ENCODE assay signal across 19 cellular contexts in the genomic region with DNA sequence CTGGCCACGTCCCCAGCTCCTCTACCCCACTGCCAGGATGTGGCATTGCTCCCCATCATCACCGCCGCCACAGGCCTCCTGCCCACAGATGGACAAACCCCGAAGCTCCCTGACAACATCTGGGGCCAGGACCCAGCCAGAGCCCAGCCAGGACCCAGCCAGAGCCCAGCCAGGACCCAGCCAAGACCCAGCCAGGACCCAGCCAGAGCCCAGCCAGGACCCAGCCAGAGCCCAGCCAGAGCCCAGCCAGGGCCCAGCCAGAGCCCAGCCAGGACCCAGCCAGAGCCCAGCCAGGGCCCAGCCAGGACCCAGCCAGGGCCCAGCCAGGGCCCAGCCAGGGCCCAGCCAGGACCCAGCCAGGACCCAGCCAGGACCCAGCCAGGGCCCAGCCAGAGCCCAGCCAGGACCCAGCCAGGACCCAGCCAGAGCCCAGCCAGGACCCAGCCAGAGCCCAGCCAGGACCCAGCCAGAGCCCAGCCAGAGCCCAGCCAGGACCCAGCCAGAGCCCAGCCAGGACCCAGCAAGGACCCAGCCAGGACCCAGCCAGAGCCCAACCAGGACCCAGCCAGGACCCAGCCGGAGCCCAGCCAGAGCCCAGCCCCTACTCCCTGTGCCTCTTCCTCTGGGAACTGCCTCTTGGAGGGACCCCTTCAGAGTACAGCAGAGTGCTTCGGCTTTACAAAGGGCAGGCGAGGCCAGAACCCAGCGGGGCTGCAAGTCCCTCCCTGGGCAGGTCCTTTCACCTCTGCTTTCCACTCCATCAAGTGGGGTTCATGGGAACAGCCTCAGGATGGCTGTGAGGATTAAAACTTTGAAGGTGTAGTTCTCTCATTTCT. TPM values are rescaled to one million over a fixed set of nuclear protein-coding genes. Genes with fewer than 3 reads are reported as not detected.
DNase-seq lines count a peak whose midpoint lies in the region; ATAC-seq and TF ChIP-seq lines count a peak whose summit lies in the region.
"Had no signal": no experiment of that assay in that cellular context is flagged by ENCODE, and none has a peak within 500 bp of the region (broad histone marks: within the 10 kb centered on the region; RNA-seq: fewer than 3 reads in every experiment).

No MANE protein-coding gene starts in this region.

- WGBS in suprapubic skin = 75% methylated on average over 5 of the region's 8 CpGs

- TF ChIP-seq POLR2A in suprapubic skin (IDR thresholded peaks at IDR 0.05) = no peak

- no peaks in the 10 kb centered on the region for H3K27me3 Mint-ChIP-seq in activated T-cell treated with anti-CD3 and anti-CD28 coated beads, Interleukin-2, amount 50 U/mL, for 24 hours

- DNase-seq in activated T-cell treated with anti-CD3 and anti-CD28 coated beads, Interleukin-2, amount 50 U/mL, for 24 hours = peak; percentile 13
- DNase-seq in activated T-cell treated with anti-CD3 and anti-CD28 coated beads for 4 hours (no peak), RWPE2 (ENCODE audit: low spot score) (peak; percentile 40), left lung (peak; percentile 20 to 78), suprapubic skin (ENCODE audit: low spot score in 2 of 2) (peak; percentile 47 to 76), HPDE6-E6E7 (ENCODE audit: extremely low spot score) (no peak)
- no peak for DNase-seq in activated CD4-positive, CD25-positive, alpha-beta regulatory T cell treated with anti-CD3 and anti-CD28 coated beads, Interleukin-2, amount 50 U/mL, for 72 hours
- DNase-seq: C1 segment of cervical spinal cord, DMS153, EL, GM23248, MG63, NCI-H1105, NCI-H187 treated with DMSO at 0.1 percent for 48 hours, NCI-H2171, NCI-H510A, NCI-H82, SHP77 had no signal

- H3K27ac ChIP-seq in RWPE2 (ENCODE audit: poor library complexity, severe bottlenecking) (no peak overlapping the region), left lung (no peak overlapping the region), suprapubic skin (no peak overlapping the region)
- H3K27ac ChIP-seq: GM23248 had no signal

- no peaks in the 10 kb centered on the region for H3K4me1 Mint-ChIP-seq in activated T-cell treated with anti-CD3 and anti-CD28 coated beads, Interleukin-2, amount 50 U/mL, for 24 hours (ENCODE audit: low read depth)

- TF ChIP-seq EP300 in suprapubic skin (IDR thresholded peaks at IDR 0.05) = no peak

- no peaks in the 10 kb centered on the region for H3K4me1 ChIP-seq in RWPE2 (ENCODE audit: insufficient read depth, poor library complexity, severe bottlenecking)
- no peaks in the 10 kb centered on the region for H3K4me1 ChIP-seq in left lung
- no peaks in the 10 kb centered on the region for H3K4me1 ChIP-seq in suprapubic skin

- H3K36me3 ChIP-seq in RWPE2 (ENCODE audit: low read depth) = no peaks in the 10 kb centered on the region
- no peaks in the 10 kb centered on the region for H3K36me3 ChIP-seq in left lung
- H3K36me3 ChIP-seq in suprapubic skin = no peaks in the 10 kb centered on the region
- H3K36me3 ChIP-seq: MG63 had no signal

- no peak for ATAC-seq in RWPE2 (ENCODE audit: low read depth)
- no peak for ATAC-seq in left lung
- no peak for ATAC-seq in GM21619 (IDR thresholded peaks at IDR 0.05; ENCODE audit: unreplicated experiment)

- no peak overlapping the region for H3K4me3 Mint-ChIP-seq in activated T-cell treated with anti-CD3 and anti-CD28 coated beads, Interleukin-2, amount 50 U/mL, for 24 hours

- H3K9me3 Mint-ChIP-seq in activated T-cell treated with anti-CD3 and anti-CD28 coated beads, Interleukin-2, amount 50 U/mL, for 24 hours = no peaks in the 10 kb centered on the region

- H3K27me3 ChIP-seq in RWPE2 (ENCODE audit: insufficient read depth, poor library complexity, severe bottlenecking) = no peaks in the 10 kb centered on the region
- H3K27me3 ChIP-seq in left lung = no peaks in the 10 kb centered on the region
- peaks cover 6% of the 10 kb centered on the region for H3K27me3 ChIP-seq in suprapubic skin
- H3K27me3 ChIP-seq: MG63 had no signal

- intact Hi-C loops in left lung (cut with DNase I) = no loop called here

- H3K4me3 ChIP-seq in RWPE2 (ENCODE audit: severe bottlenecking) = no peak overlapping the region
- no peak overlapping the region for H3K4me3 ChIP-seq in left lung
- H3K4me3 ChIP-seq in suprapubic skin = no peak overlapping the region
- H3K4me3 ChIP-seq: GM23248, MG63 had no signal

- no peak for TF ChIP-seq CTCF in RWPE2 (IDR thresholded peaks at IDR 0.05; ENCODE audit: poor library complexity, severe bottlenecking)
- TF ChIP-seq CTCF in left lung (IDR thresholded peaks at IDR 0.05) = no peak
- no peak for TF ChIP-seq CTCF in suprapubic skin (IDR thresholded peaks at IDR 0.05)

- no peaks in the 10 kb centered on the region for H3K36me3 Mint-ChIP-seq in activated T-cell treated with anti-CD3 and anti-CD28 coated beads, Interleukin-2, amount 50 U/mL, for 24 hours (ENCODE audit: low read depth)

- no peak overlapping the region for H3K27ac Mint-ChIP-seq in activated T-cell treated with anti-CD3 and anti-CD28 coated beads, Interleukin-2, amount 50 U/mL, for 24 hours

- H3K9me3 ChIP-seq in RWPE2 (ENCODE audit: severe bottlenecking) (no peaks in the 10 kb centered on the region), left lung (no peaks in the 10 kb centered on the region), suprapubic skin (no peaks in the 10 kb centered on the region)
- H3K9me3 ChIP-seq: MG63 had no signal

RNA-seq across cellular contexts. Expression of a gene that starts 43.7 kb away (rescaled TPM):
- total RNA-seq in left lung (under 1 TPM; 0.05 to 0.12 TPM), suprapubic skin (not detected)
- total RNA-seq: GM23248 had no signal

Comparison
In these comparisons a context has a peak if more than half of its experiments do, and no peak if none do; other contexts are left out.
1. DNase-seq: peak in activated T-cell treated with anti-CD3 and anti-CD28 coated beads, Interleukin-2, amount 50 U/mL, for 24 hours (single experiment), RWPE2 (single experiment), left lung (2 of 2) and suprapubic skin (2 of 2); none in activated T-cell treated with anti-CD3 and anti-CD28 coated beads for 4 hours (single experiment), activated CD4-positive, CD25-positive, alpha-beta regulatory T cell treated with anti-CD3 and anti-CD28 coated beads, Interleukin-2, amount 50 U/mL, for 72 hours (single experiment) and HPDE6-E6E7 (single experiment).